ENCODE assay signal across 19 cellular contexts in genomic region chr4:150133605-150134004, GRCh38. TPM values are rescaled to one million over a fixed set of nuclear protein-coding genes. Genes with fewer than 3 reads are reported as not detected.
DNase-seq lines count a peak whose midpoint lies in the region; ATAC-seq and TF ChIP-seq lines count a peak whose summit lies in the region.
"Had no signal": no experiment of that assay in that cellular context is flagged by ENCODE, and none has a peak within 500 bp of the region (broad histone marks: within the 10 kb centered on the region; RNA-seq: fewer than 3 reads in every experiment).

No MANE protein-coding gene starts in this region.

- CTCF ChIA-PET in HEK293 (lab: Yijun Ruan, JAX) (no interaction called here), IMR-90 (lab: Yijun Ruan, JAX) (no interaction called here)

- intact Hi-C loops in IMR-90 (cut with micrococcal nuclease) (no loop called here), right cardiac atrium (cut with DNase I) (no loop called here)

- no peaks in the 10 kb centered on the region for H3K36me3 ChIP-seq in HEK293 (ENCODE audit: control insufficient read depth in 2 of 2, insufficient read depth in 1 of 2, low read length in 2 of 2)
- no peaks in the 10 kb centered on the region for H3K36me3 ChIP-seq in IMR-90 (ENCODE audit: control insufficient read depth, insufficient read depth, low read length)

- no peak overlapping the region for H3K23ac ChIP-seq in IMR-90 (ENCODE audit: low read depth, low read length)

- no peaks in the 10 kb centered on the region for H3K27me3 ChIP-seq in IMR-90 (ENCODE audit: control insufficient read depth, insufficient read depth, low read length)
- no peaks in the 10 kb centered on the region for H3K27me3 ChIP-seq in right cardiac atrium (ENCODE audit: control insufficient read depth, insufficient read depth)
- H3K27me3 ChIP-seq: BLaER1 treated with 17β-estradiol and CSF1 and Interleukin-3, amounts not matched to agents 10 nM and 100 nM had no signal

- TF ChIP-seq CTCF in HEK293 (tag by site-specific recombination; IDR thresholded peaks at IDR 0.05), result no peak
- no peak for TF ChIP-seq CTCF in IMR-90 (conservative IDR thresholded peaks at IDR 0.05; ENCODE audit: low read depth, low read length)

- H4K8ac ChIP-seq in IMR-90 (ENCODE audit: low read depth in 2 of 2, low read length in 2 of 2), result no peak overlapping the region

- TF ChIP-seq RAD21 in IMR-90 (IDR thresholded peaks at IDR 0.05; ENCODE audit: low read length), result no peak

- POLR2A ChIA-PET in HEK293 (lab: Yijun Ruan, JAX) (no interaction called here), IMR-90 (lab: Charles Lee; ENCODE audit: unreplicated experiment) (no interaction called here)

- dilution Hi-C loops in IMR-90 (cut with HindIII; ENCODE audit: low sequenced_read_pairs, unreplicated experiment), result no loop called here

- H4K20me1 ChIP-seq in IMR-90 (ENCODE audit: insufficient read depth, low read length), result no peaks in the 10 kb centered on the region
- H4K20me1 ChIP-seq: BLaER1 treated with 17β-estradiol and CSF1 and Interleukin-3, amounts not matched to agents 10 nM and 100 nM had no signal

- H4K5ac ChIP-seq in IMR-90 (ENCODE audit: low read depth, low read length), result no peak overlapping the region

- H3K4me1 ChIP-seq in HEK293 (ENCODE audit: control insufficient read depth, insufficient read depth, low read length) (no peaks in the 10 kb centered on the region; the same call in 1 of the 2 replicates), IMR-90 (ENCODE audit: control insufficient read depth, insufficient read depth, low read length) (peaks cover 12% of the 10 kb centered on the region), right cardiac atrium (ENCODE audit: control insufficient read depth, insufficient read depth, low read length) (peaks cover 2% of the 10 kb centered on the region)
- H3K4me1 ChIP-seq: Caco-2 had no signal

- TF ChIP-seq POLR2A in IMR-90 (IDR thresholded peaks at IDR 0.05; ENCODE audit: low read depth, low read length), result no peak

- no peak overlapping the region for H2AFZ ChIP-seq in IMR-90 (replicated peaks; ENCODE audit: low read length, poor library complexity)

- no peak overlapping the region for H2BK5ac ChIP-seq in IMR-90 (ENCODE audit: low read depth, low read length, poor library complexity, severe bottlenecking)

- H3K9me1 ChIP-seq in IMR-90 (ENCODE audit: insufficient read depth, low read length), result peaks cover 11% of the 10 kb centered on the region; the same call in 1 of the 2 replicates

- H3K27ac ChIP-seq in HEK293 (ENCODE audit: extremely low read depth, low read depth, low read length) (no peak overlapping the region), IMR-90 (ENCODE audit: insufficient read depth, low read length) (no peak overlapping the region), right cardiac atrium (ENCODE audit: low read length) (no peak overlapping the region)
- H3K27ac ChIP-seq: 22Rv1; A549; BLaER1 treated with 17β-estradiol and CSF1 and Interleukin-3, amounts not matched to agents 10 nM and 100 nM; C4-2B had no signal

- H3K9ac ChIP-seq in IMR-90 (ENCODE audit: low read depth, low read length), result no peak overlapping the region
- H3K9ac ChIP-seq: BLaER1 treated with 17β-estradiol and CSF1 and Interleukin-3, amounts not matched to agents 10 nM and 100 nM had no signal

- peaks cover 30 to 58% of the 10 kb centered on the region in 2 experiments for H3K79me1 ChIP-seq in IMR-90 (ENCODE audit: low read depth in 1 of 2, low read length in 2 of 2)

- no peak overlapping the region for H2BK15ac ChIP-seq in IMR-90 (ENCODE audit: low read depth, low read length)

- peak; percentile 54 for DNase-seq in ELR (ENCODE audit: low read depth)
- DNase-seq in IMR-90, result peak; percentile 47
- DNase-seq in NCI-H69 (lab: John Stamatoyannopoulos, UW), result peak; percentile 31
- DNase-seq in hypothalamus (lab: John Stamatoyannopoulos, UW), result no peak
- no peak for DNase-seq in T-helper 9 cell
- DNase-seq in right cardiac atrium, result no peak
- DNase-seq: AML-193; Caco-2; Calu3; CD4-positive, alpha-beta T cell; CD8-positive, alpha-beta T cell; DMS79 treated with DMSO at 0.1 percent for 48 hours; GDM1 had no signal

- no peaks in the 10 kb centered on the region for H3K9me3 ChIP-seq in HEK293 (ENCODE audit: control insufficient read depth, insufficient read depth, low read depth, low read length)
- no peaks in the 10 kb centered on the region for H3K9me3 ChIP-seq in IMR-90 (ENCODE audit: control insufficient read depth, insufficient read depth, low read length)
- no peaks in the 10 kb centered on the region for H3K9me3 ChIP-seq in right cardiac atrium (ENCODE audit: control insufficient read depth, low read length)
- H3K9me3 ChIP-seq: A549, Caco-2 had no signal

- H3K4me3 ChIP-seq in HEK293 (ENCODE audit: low read depth, low read length), result no peak overlapping the region
- no peak overlapping the region for H3K4me3 ChIP-seq in IMR-90 (ENCODE audit: insufficient read depth, low read depth, low read length)
- no peak overlapping the region for H3K4me3 ChIP-seq in right cardiac atrium (ENCODE audit: low read length)
- H3K4me3 ChIP-seq: A549; BLaER1 treated with 17β-estradiol and CSF1 and Interleukin-3, amounts not matched to agents 10 nM and 100 nM had no signal

- H2BK20ac ChIP-seq in IMR-90 (ENCODE audit: low read depth, low read length), result no peak overlapping the region

- no peak overlapping the region for H3K18ac ChIP-seq in IMR-90 (ENCODE audit: low read depth, low read length)

- no peak overlapping the region for H2BK120ac ChIP-seq in IMR-90 (ENCODE audit: low read depth, low read length)

- no peak overlapping the region for H3K4me2 ChIP-seq in IMR-90 (ENCODE audit: low read depth, low read length)
- H3K4me2 ChIP-seq: A549; BLaER1 treated with 17β-estradiol and CSF1 and Interleukin-3, amounts not matched to agents 10 nM and 100 nM had no signal

- H4K91ac ChIP-seq in IMR-90 (ENCODE audit: insufficient read depth, low read depth, low read length), result no peak overlapping the region

- H2AK5ac ChIP-seq in IMR-90 (ENCODE audit: low read depth, low read length), result no peak overlapping the region

- in situ Hi-C loops in IMR-90 (cut with MboI; ENCODE audit: low sequenced_read_pairs), result no loop called here

- H3K14ac ChIP-seq in IMR-90 (replicated peaks; ENCODE audit: low read depth, low read length), result no peak overlapping the region

- no peak for ATAC-seq in IMR-90 (ENCODE audit: low read depth)
- ATAC-seq in right cardiac atrium, result no peak
- no peak for ATAC-seq in HG03039 (IDR thresholded peaks at IDR 0.05; ENCODE audit: unreplicated experiment)
- ATAC-seq: A549; CD8-positive, alpha-beta T cell had no signal

- H3K56ac ChIP-seq in IMR-90 (ENCODE audit: extremely low read depth, insufficient read depth, low read length), result no peak overlapping the region

- BruUV-seq in IMR-90 (replicated peaks; lab: Mats Ljungman, UMichigan), result no TSS peak

- H3K4ac ChIP-seq in IMR-90 (ENCODE audit: low read depth, low read length), result no peak overlapping the region

- H2AK9ac ChIP-seq in IMR-90 (replicated peaks; ENCODE audit: low read depth, low read length, poor library complexity), result no peak overlapping the region

TF ChIP-seq in HEK293, 187 proteins besides CTCF, POLR2A, EP300 and RAD21:
- no peak for TF ChIP-seq ZNF112 (tag by site-specific recombination; IDR thresholded peaks at IDR 0.05)
- peak; percentile 87 for TF ChIP-seq SP7 (tag by site-specific recombination; IDR thresholded peaks at IDR 0.05)

TF ChIP-seq in IMR-90, 13 proteins besides CTCF, POLR2A, EP300 and RAD21:
- TF ChIP-seq MAFK (IDR thresholded peaks at IDR 0.05; ENCODE audit: low read depth, low read length) (0 out of 2 replicates have a peak, but pooled peaks have one; percentile 3), BHLHE40 (IDR thresholded peaks at IDR 0.05; ENCODE audit: low read depth, low read length) (no peak), FOS (IDR thresholded peaks at IDR 0.05; ENCODE audit: low read depth, low read length) (peak; percentile 55; the same call in 1 of the 2 replicates), CEBPB (IDR thresholded peaks at IDR 0.05; ENCODE audit: low read depth, low read length) (peak; percentile 27; the same call in 1 of the 2 replicates)

RNA-seq across cellular contexts. Expression of gene DCLK2, which starts 55.4 kb away (rescaled TPM):
- total RNA-seq in IMR-90 (2012; rRNA removed) (10.8 and 11.3 TPM in 2 replicates), right cardiac atrium (10 to 100 TPM; 11.1 to 15.3 (median 13.1) TPM)
- polyA plus RNA-seq in IMR-90 (2012; rRNA removed) (13.2 and 15.5 TPM in 2 replicates), right cardiac atrium (7.3 TPM)
- polyA plus RNA-seq in IMR-90 (2012; cell fraction: cytosol; rRNA removed), result 7.1 and 9.1 TPM in 2 replicates
- 28.7 and 33.6 TPM in 2 replicates for polyA plus RNA-seq in IMR-90 (2012; cell fraction: nucleus; rRNA removed; ENCODE audit: low replicate concordance)
- total RNA-seq: CD4-positive, alpha-beta T cell had no signal

Comparison
In these comparisons a context has a peak if more than half of its experiments do, and no peak if none do; other contexts are left out.
1. DNase-seq: peak in ELR (single experiment), IMR-90 (single experiment) and NCI-H69 (single experiment); none in hypothalamus (0 of 51), T-helper 9 cell (single experiment) and right cardiac atrium (0 of 3).